16 cellular contexts compared by ENCODE assay signal in the genomic region with DNA sequence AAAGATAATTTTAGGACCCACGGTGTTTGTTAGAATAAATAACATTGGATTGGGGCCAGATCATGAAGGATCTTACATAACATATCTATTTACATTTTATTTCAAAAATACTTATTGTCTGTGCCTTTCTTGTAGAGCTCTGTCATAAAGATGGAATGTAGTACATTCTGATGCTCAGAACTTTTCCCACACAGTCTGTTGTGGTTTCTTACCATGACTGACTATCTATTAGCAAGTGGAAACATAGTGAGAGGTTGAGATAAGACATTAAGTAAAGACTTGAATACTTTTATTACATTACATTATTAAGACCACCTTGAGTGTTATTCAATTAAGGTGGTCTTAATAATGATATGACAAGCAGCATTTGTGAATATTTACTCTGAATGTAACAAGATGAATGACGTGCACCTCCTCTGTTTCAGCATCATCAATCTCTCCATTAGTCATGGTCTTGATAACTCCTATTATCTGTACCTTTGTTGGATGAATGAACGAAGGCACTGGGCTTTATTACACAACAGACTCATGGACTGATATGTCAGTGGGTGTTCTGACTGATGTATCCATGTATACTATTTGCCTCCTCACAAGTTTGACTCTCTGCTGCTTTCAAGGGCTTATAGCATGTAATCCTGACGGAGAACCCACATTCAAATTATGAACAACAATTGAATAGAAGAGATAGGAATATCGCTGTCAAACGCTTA.
"Had no signal": no experiment of that assay in that cellular context is flagged by ENCODE, and none has a peak within 500 bp of the region (broad histone marks: within the 10 kb centered on the region; RNA-seq: fewer than 3 reads in every experiment).

No MANE protein-coding gene starts in this region.

- H3K4me1 Mint-ChIP-seq: naive thymus-derived CD4-positive, alpha-beta T cell; stimulated activated memory B cell treated with anti-CD40 and anti-IgM and Interleukin-4, amounts not matched to agents 10 μg/mL and 1 μg/mL and 100 μg/mL, for 72 hours; T-cell had no signal

- H3K9me3 ChIP-seq: body of pancreas, gastroesophageal sphincter, right atrium auricular region, tibial nerve, vagina had no signal

- H3K27ac Mint-ChIP-seq: activated T-helper 1 cell treated with anti-CD3 and anti-CD28 coated beads, Interleukin-12 subunit alpha, Interleukin-12 subunit beta, Interleukin-2, Interleukin-4 antibody, amounts not matched to agents 30 ng/mL and 10 ng/mL and 1 ng/mL, durations not matched to agents 14 hours and 24 hours and 36 hours; naive thymus-derived CD4-positive, alpha-beta T cell; stimulated activated memory B cell treated with anti-CD40 and anti-IgM and Interleukin-4, amounts not matched to agents 10 μg/mL and 1 μg/mL and 100 μg/mL, for 72 hours; T-cell had no signal

- ATAC-seq: body of pancreas; gastroesophageal sphincter; naive thymus-derived CD4-positive, alpha-beta T cell; stimulated activated memory B cell treated with anti-CD40 and anti-IgM and Interleukin-4, amounts not matched to agents 10 μg/mL and 1 μg/mL and 100 μg/mL, for 72 hours; T-cell had no signal

- H3K27me3 Mint-ChIP-seq: naive thymus-derived CD4-positive, alpha-beta T cell; stimulated activated memory B cell treated with anti-CD40 and anti-IgM and Interleukin-4, amounts not matched to agents 10 μg/mL and 1 μg/mL and 100 μg/mL, for 72 hours; T-cell had no signal

- H3K4me1 ChIP-seq: body of pancreas, gastroesophageal sphincter, right atrium auricular region, spleen, tibial nerve, vagina had no signal

- H3K4me3 ChIP-seq: body of pancreas, gastroesophageal sphincter, right atrium auricular region, spleen, tibial nerve, vagina had no signal

- H3K27ac ChIP-seq: body of pancreas, gastroesophageal sphincter, right atrium auricular region, spleen, tibial nerve, vagina, WERI-Rb-1 had no signal

- H3K36me3 ChIP-seq: gastroesophageal sphincter, right atrium auricular region, spleen, tibial nerve, vagina, WERI-Rb-1 had no signal

- H3K27me3 ChIP-seq: body of pancreas, gastroesophageal sphincter, right atrium auricular region, spleen, tibial nerve, vagina had no signal

- H3K4me3 Mint-ChIP-seq: activated T-helper 1 cell treated with anti-CD3 and anti-CD28 coated beads, Interleukin-12 subunit alpha, Interleukin-12 subunit beta, Interleukin-2, Interleukin-4 antibody, amounts not matched to agents 30 ng/mL and 10 ng/mL and 1 ng/mL, durations not matched to agents 14 hours and 24 hours and 36 hours; naive thymus-derived CD4-positive, alpha-beta T cell; stimulated activated memory B cell treated with anti-CD40 and anti-IgM and Interleukin-4, amounts not matched to agents 10 μg/mL and 1 μg/mL and 100 μg/mL, for 72 hours; T-cell had no signal

- H3K36me3 Mint-ChIP-seq: naive thymus-derived CD4-positive, alpha-beta T cell; stimulated activated memory B cell treated with anti-CD40 and anti-IgM and Interleukin-4, amounts not matched to agents 10 μg/mL and 1 μg/mL and 100 μg/mL, for 72 hours; T-cell had no signal

- DNase-seq: activated CD4-positive, alpha-beta T cell treated with anti-CD3 and anti-CD28 coated beads for 48 hours; activated naive CD4-positive, alpha-beta T cell; body of pancreas; kidney; midbrain; naive thymus-derived CD4-positive, alpha-beta T cell; spleen; stimulated activated CD4-positive, alpha-beta T cell treated with anti-CD3 and anti-CD28 coated beads, Interleukin-1b, Interleukin-23, amount 100 ng/mL, for 48 hours; T-cell; WERI-Rb-1 had no signal
